18 cellular contexts compared by ENCODE assay signal in genomic region chr3:55164876-55165275, GRCh38.
DNase-seq lines count a peak whose midpoint lies in the region; ATAC-seq, FAIRE-seq and TF ChIP-seq lines count a peak whose summit lies in the region.
"Had no signal": no experiment of that assay in that cellular context is flagged by ENCODE, and none has a peak within 500 bp of the region (broad histone marks: within the 10 kb centered on the region; RNA-seq: fewer than 3 reads in every experiment).

No MANE protein-coding gene starts in this region.

- POLR2A ChIA-PET in SK-N-SH (lab: Yijun Ruan, JAX): no interaction called here

- CTCF ChIA-PET in SK-N-SH (lab: Yijun Ruan, JAX): interaction anchor here (0.8 kb wide), 1 partner anchor 1018 kb away, joined by 3 read pairs; no protein-coding TSS in a partner anchor

- H3K27me3 ChIP-seq in SK-N-SH (ENCODE audit: insufficient read depth): no peaks in the 10 kb centered on the region
- H3K27me3 ChIP-seq in hepatocyte: no peaks in the 10 kb centered on the region
- no peaks in the 10 kb centered on the region for H3K27me3 ChIP-seq in right lobe of liver
- H3K27me3 ChIP-seq in ovary: no peaks in the 10 kb centered on the region
- H3K27me3 ChIP-seq: BLaER1 had no signal

- no peak for ATAC-seq in SK-N-SH treated with all-trans-retinoic acid at 6 μM for 48 hours
- ATAC-seq in right lobe of liver: no peak
- no peak for ATAC-seq in GM19397 (IDR thresholded peaks at IDR 0.05; ENCODE audit: unreplicated experiment)
- ATAC-seq: CD8-positive, alpha-beta T cell had no signal

- H3K4me2 ChIP-seq in SK-N-SH (no peak overlapping the region), hepatocyte (no peak overlapping the region)
- H3K4me2 ChIP-seq: BLaER1, PC-9 had no signal

- H3K4me3 ChIP-seq in SK-N-SH (ENCODE audit: low read depth in 2 of 2, low read length in 1 of 2): no peak overlapping the region
- H3K4me3 ChIP-seq in hepatocyte: no peak overlapping the region
- H3K4me3 ChIP-seq in right lobe of liver: no peak overlapping the region
- no peak overlapping the region for H3K4me3 ChIP-seq in ovary
- H3K4me3 ChIP-seq: BLaER1, PC-9 had no signal

- no peak overlapping the region for H3K9ac ChIP-seq in SK-N-SH
- H3K9ac ChIP-seq: BLaER1 had no signal

- H3K9me2 ChIP-seq in SK-N-SH (no peaks in the 10 kb centered on the region), hepatocyte (replicated peaks; ENCODE audit: insufficient read depth) (no peaks in the 10 kb centered on the region)

- TF ChIP-seq POLR2A in right lobe of liver (IDR thresholded peaks at IDR 0.05): no peak
- no peak for TF ChIP-seq POLR2A in GM12891 (IDR thresholded peaks at IDR 0.05; ENCODE audit: low read depth, low read length)
- TF ChIP-seq POLR2A in ovary (IDR thresholded peaks at IDR 0.05): no peak

- H3K79me2 ChIP-seq in SK-N-SH (ENCODE audit: insufficient read depth) (no peaks in the 10 kb centered on the region), hepatocyte (no peaks in the 10 kb centered on the region)

- H3K4me1 ChIP-seq in SK-N-SH (ENCODE audit: control insufficient read depth in 1 of 2, insufficient read depth in 2 of 2, low read depth in 1 of 2, low read length in 1 of 2): peaks cover 6 to 25% of the 10 kb centered on the region in 2 experiments
- peaks cover 12% of the 10 kb centered on the region for H3K4me1 ChIP-seq in hepatocyte (ENCODE audit: insufficient read depth)
- no peaks in the 10 kb centered on the region for H3K4me1 ChIP-seq in right lobe of liver
- H3K4me1 ChIP-seq in ovary (ENCODE audit: insufficient read depth): peaks cover 3% of the 10 kb centered on the region

- TF ChIP-seq EP300 in SK-N-SH (IDR thresholded peaks at IDR 0.05; ENCODE audit: borderline replicate concordance in 1 of 2, low read depth in 1 of 2, low read length in 1 of 2) (no peak), ovary (IDR thresholded peaks at IDR 0.05) (no peak)

- intact Hi-C loops in right lobe of liver (cut with DNase I): no loop called here
- intact Hi-C loops in ovary (cut with DNase I): loop anchor here in 1 of 4 donors (10.0 kb wide), 1 partner anchor 290 kb away; no protein-coding TSS in a partner anchor

- H3K9me3 ChIP-seq in SK-N-SH (no peaks in the 10 kb centered on the region), hepatocyte (ENCODE audit: low read depth) (no peaks in the 10 kb centered on the region), right lobe of liver (no peaks in the 10 kb centered on the region), ovary (no peaks in the 10 kb centered on the region)
- H3K9me3 ChIP-seq: BLaER1 had no signal

- no peaks in the 10 kb centered on the region for H4K20me1 ChIP-seq in SK-N-SH (ENCODE audit: insufficient read depth)
- no peaks in the 10 kb centered on the region for H4K20me1 ChIP-seq in hepatocyte (ENCODE audit: insufficient read depth, poor library complexity, severe bottlenecking)
- H4K20me1 ChIP-seq: BLaER1 had no signal

- no peak overlapping the region; a peak in 1 of 4 replicates for H3K27ac ChIP-seq in SK-N-SH (ENCODE audit: low read depth in 2 of 2, low read length in 1 of 2)
- H3K27ac ChIP-seq in hepatocyte: peak overlapping the region; percentile 40
- H3K27ac ChIP-seq in right lobe of liver: no peak overlapping the region
- no peak overlapping the region for H3K27ac ChIP-seq in ovary
- H3K27ac ChIP-seq: 22Rv1, BLaER1, PC-9 had no signal

- DNase-seq in SK-N-SH: no peak
- DNase-seq in RPMI7951 (ENCODE audit: low read depth): peak; percentile 87
- DNase-seq in hepatocyte (ENCODE audit: low spot score): no peak
- DNase-seq in right lobe of liver: no peak
- DNase-seq in GM12891 (ENCODE audit: insufficient read length, low spot score): no peak
- DNase-seq in ovary: no peak
- DNase-seq: CD8-positive, alpha-beta T cell; Kasumi-1; NCI-H2029; NCI-H2171; NCI-H446 treated with DMSO at 0.1 percent for 48 hours; PC-9 had no signal

- FAIRE-seq in GM12891 (lab: Jason Lieb, UNC): no peak
- FAIRE-seq: G401.6, H54 had no signal

- H2AFZ ChIP-seq in SK-N-SH (ENCODE audit: low read depth): no peak overlapping the region
- H2AFZ ChIP-seq in hepatocyte: no peak overlapping the region
- H2AFZ ChIP-seq: PC-9 had no signal

- no peak for TF ChIP-seq RAD21 in SK-N-SH (IDR thresholded peaks at IDR 0.05; ENCODE audit: low read length)

- 89% methylated on average over 1 of the region's 1 CpG for WGBS in SK-N-SH (ENCODE audit: low lambda C conversion rate)
- WGBS in hepatocyte (ENCODE audit: low lambda C conversion rate, missing lambda C conversion rate): 79% methylated on average over 1 of the region's 1 CpG
- 57% methylated on average over 1 of the region's 1 CpG for WGBS in right lobe of liver (ENCODE audit: insufficient coverage, low coverage, low lambda C conversion rate, missing lambda C conversion rate)
- WGBS in ovary, 3 donors: 57 to 77% (median 60%) methylated on average over 1 of the region's 1 CpG

- peaks cover 33% of the 10 kb centered on the region for H3F3A ChIP-seq in SK-N-SH (replicated peaks; ENCODE audit: insufficient read depth)

- no peaks in the 10 kb centered on the region for H3K36me3 ChIP-seq in SK-N-SH (replicated peaks in 1 of 2; ENCODE audit: control insufficient read depth in 1 of 2, insufficient read depth in 2 of 2, low read length in 1 of 2)
- no peaks in the 10 kb centered on the region for H3K36me3 ChIP-seq in hepatocyte (replicated peaks; ENCODE audit: insufficient read depth, low read depth)
- no peaks in the 10 kb centered on the region for H3K36me3 ChIP-seq in right lobe of liver
- no peaks in the 10 kb centered on the region for H3K36me3 ChIP-seq in ovary
- H3K36me3 ChIP-seq: BLaER1 had no signal

- TF ChIP-seq CTCF in SK-N-SH (IDR thresholded peaks at IDR 0.05) (no peak), hepatocyte (IDR thresholded peaks at IDR 0.05; ENCODE audit: poor library complexity) (no peak), right lobe of liver (IDR thresholded peaks at IDR 0.05) (no peak), ovary (IDR thresholded peaks at IDR 0.05) (no peak)

TF ChIP-seq in SK-N-SH, 30 proteins besides CTCF, POLR2A, EP300 and RAD21 (continues in another document):
- TF ChIP-seq PBX3 (IDR thresholded peaks at IDR 0.05) (peak; percentile 42), MXI1 (IDR thresholded peaks at IDR 0.05; ENCODE audit: low read depth, low read length) (no peak), RFX5 (IDR thresholded peaks at IDR 0.05; ENCODE audit: low read length) (no peak), NRF1 (IDR thresholded peaks at IDR 0.05; ENCODE audit: low read depth, low read length) (no peak)

TF ChIP-seq in SK-N-SH treated with all-trans-retinoic acid at 6 μM for 48 hours, 23 proteins besides CTCF, POLR2A, EP300 and RAD21 (continues in another document):
- TF ChIP-seq TSHZ2 (CRISPR knock-in tag; IDR thresholded peaks at IDR 0.05): no peak

TF ChIP-seq in GM12891, 5 proteins besides CTCF, POLR2A, EP300 and RAD21:
- TF ChIP-seq POLR2AphosphoS5 (IDR thresholded peaks at IDR 0.05; ENCODE audit: low read depth, low read length) (no peak), SPI1 (IDR thresholded peaks at IDR 0.05; ENCODE audit: low read depth, low read length) (no peak)
